1 cellular context compared by ENCODE assay signal in genomic region chr5:73121109-73121443, GRCh38.
TF ChIP-seq lines count a peak whose summit lies in the region.

No MANE protein-coding gene starts in this region.

TF ChIP-seq in SK-N-SH treated with all-trans-retinoic acid at 6 μM for 48 hours, 23 proteins besides CTCF, POLR2A, EP300 and RAD21 (continued from another document):
- TF ChIP-seq TSHZ2 (CRISPR knock-in tag; IDR thresholded peaks at IDR 0.05) (no peak), ZNF8 (CRISPR knock-in tag; IDR thresholded peaks at IDR 0.05) (no peak), ZFP30 (CRISPR knock-in tag; IDR thresholded peaks at IDR 0.05) (no peak), RARB (CRISPR knock-in tag; IDR thresholded peaks at IDR 0.05) (no peak), OSR1 (CRISPR knock-in tag; IDR thresholded peaks at IDR 0.05) (no peak)
